In genomic region chrX:90012395-90012794, GRCh38 we compare ENCODE assay signal across 17 cellular contexts.
"Had no signal": no experiment of that assay in that cellular context is flagged by ENCODE, and none has a peak within 500 bp of the region (broad histone marks: within the 10 kb centered on the region; RNA-seq: fewer than 3 reads in every experiment).

No MANE protein-coding gene starts in this region.

- ATAC-seq: stimulated activated effector memory CD8-positive, alpha-beta T cell treated with anti-CD3 and anti-CD28 coated beads, Interleukin-12 subunit alpha, Interleukin-12 subunit beta, amount 100 ng/mL, for 72 hours; stimulated activated memory B cell treated with anti-CD40 and anti-IgM and Interleukin-4, amounts not matched to agents 10 μg/mL and 1 μg/mL and 100 μg/mL, for 72 hours; stimulated activated naive B cell treated with anti-CD40 and anti-IgM and Interleukin-4, amounts not matched to agents 10 μg/mL and 1 μg/mL and 100 μg/mL, for 72 hours; stimulated activated naive CD8-positive, alpha-beta T cell treated with anti-CD3 and anti-CD28 coated beads, Interleukin-15, amount 100 ng/mL, for 72 hours; stimulated activated naive CD8-positive, alpha-beta T cell treated with anti-CD3 and anti-CD28 coated beads, Interleukin-15, Interleukin-2, amounts not matched to agents 100 U/mL and 50 U/mL, for 24 hours; upper lobe of right lung had no signal

- H3K9me3 ChIP-seq: suprapubic skin, testis, thoracic aorta, thyroid gland, transverse colon, upper lobe of right lung, uterus, vagina had no signal

- H3K27ac ChIP-seq: stomach, suprapubic skin, testis, thoracic aorta, thyroid gland, tibial artery, tibial nerve, transverse colon, upper lobe of left lung, upper lobe of right lung, uterus, vagina had no signal

- H3K4me3 ChIP-seq: stomach, suprapubic skin, testis, thoracic aorta, thyroid gland, tibial artery, tibial nerve, transverse colon, upper lobe of left lung, upper lobe of right lung, uterus, vagina had no signal

- H3K36me3 ChIP-seq: stomach, suprapubic skin, thoracic aorta, thyroid gland, tibial artery, tibial nerve, transverse colon, upper lobe of left lung, upper lobe of right lung, uterus, vagina had no signal

- H3K4me1 ChIP-seq: stomach, suprapubic skin, testis, thyroid gland, tibial artery, tibial nerve, transverse colon, upper lobe of left lung, upper lobe of right lung, uterus, vagina had no signal
